Comparison of ENCODE assay signal across 1 cellular context in the genomic region with DNA sequence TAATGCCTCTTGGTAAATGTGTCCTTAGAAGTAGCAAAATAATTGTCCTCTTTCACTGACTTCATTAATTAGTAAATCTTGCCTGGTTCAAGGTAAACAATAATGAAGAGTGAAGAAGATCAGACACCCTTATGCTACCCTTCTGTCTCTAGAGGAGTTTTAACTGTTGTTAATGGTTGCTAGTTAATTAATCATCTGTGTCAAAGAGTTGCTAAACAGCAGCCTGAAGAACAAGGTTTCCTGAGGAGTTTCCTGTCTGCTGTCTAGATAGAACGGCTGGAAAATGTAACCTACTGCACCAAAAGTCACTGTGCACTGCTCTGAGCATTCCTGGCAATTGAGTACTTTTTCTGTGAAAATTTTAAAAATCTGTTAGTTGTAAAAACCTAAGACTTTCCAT.
TF ChIP-seq lines count a peak whose summit lies in the region.

No MANE protein-coding gene starts in this region.

TF ChIP-seq in K562, 482 proteins besides CTCF, POLR2A, EP300 and RAD21 (continued from another document):
- TF ChIP-seq, protein P1, sequence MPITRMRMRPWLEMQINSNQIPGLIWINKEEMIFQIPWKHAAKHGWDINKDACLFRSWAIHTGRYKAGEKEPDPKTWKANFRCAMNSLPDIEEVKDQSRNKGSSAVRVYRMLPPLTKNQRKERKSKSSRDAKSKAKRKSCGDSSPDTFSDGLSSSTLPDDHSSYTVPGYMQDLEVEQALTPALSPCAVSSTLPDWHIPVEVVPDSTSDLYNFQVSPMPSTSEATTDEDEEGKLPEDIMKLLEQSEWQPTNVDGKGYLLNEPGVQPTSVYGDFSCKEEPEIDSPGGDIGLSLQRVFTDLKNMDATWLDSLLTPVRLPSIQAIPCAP (CRISPR knock-in tag; IDR thresholded peaks at IDR 0.05; ENCODE audit: borderline replicate concordance): no peak
- TF ChIP-seq GATAD2B (IDR thresholded peaks at IDR 0.05; ENCODE audit: borderline replicate concordance): 0 out of 2 replicates have a peak, but pooled peaks have one; percentile 11
- no peak for TF ChIP-seq ZNF277 (CRISPR knock-in tag; IDR thresholded peaks at IDR 0.05; ENCODE audit: borderline replicate concordance)
- TF ChIP-seq, protein P2, sequence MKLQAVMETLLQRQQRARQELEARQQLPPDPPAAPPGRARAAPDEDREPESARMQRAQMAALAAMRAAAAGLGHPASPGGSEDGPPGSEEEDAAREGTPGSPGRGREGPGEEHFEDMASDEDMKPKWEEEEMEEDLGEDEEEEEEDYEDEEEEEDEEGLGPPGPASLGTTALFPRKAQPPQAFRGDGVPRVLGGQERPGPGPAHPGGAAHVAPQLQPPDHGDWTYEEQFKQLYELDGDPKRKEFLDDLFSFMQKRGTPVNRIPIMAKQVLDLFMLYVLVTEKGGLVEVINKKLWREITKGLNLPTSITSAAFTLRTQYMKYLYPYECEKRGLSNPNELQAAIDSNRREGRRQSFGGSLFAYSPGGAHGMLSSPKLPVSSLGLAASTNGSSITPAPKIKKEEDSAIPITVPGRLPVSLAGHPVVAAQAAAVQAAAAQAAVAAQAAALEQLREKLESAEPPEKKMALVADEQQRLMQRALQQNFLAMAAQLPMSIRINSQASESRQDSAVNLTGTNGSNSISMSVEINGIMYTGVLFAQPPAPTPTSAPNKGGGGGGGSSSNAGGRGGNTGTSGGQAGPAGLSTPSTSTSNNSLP (IDR thresholded peaks at IDR 0.05; ENCODE audit: borderline replicate concordance, low read depth, low read length): no peak
- no peak for TF ChIP-seq HEY1 (CRISPR knock-in tag; IDR thresholded peaks at IDR 0.05; ENCODE audit: borderline replicate concordance)
- no peak for TF ChIP-seq KLF1 (tag; IDR thresholded peaks at IDR 0.05)
- peak; percentile 39; the same call in 1 of the 2 replicates for TF ChIP-seq ETV1 (tag; conservative IDR thresholded peaks at IDR 0.05; ENCODE audit: low read depth)
- TF ChIP-seq, protein P3, sequence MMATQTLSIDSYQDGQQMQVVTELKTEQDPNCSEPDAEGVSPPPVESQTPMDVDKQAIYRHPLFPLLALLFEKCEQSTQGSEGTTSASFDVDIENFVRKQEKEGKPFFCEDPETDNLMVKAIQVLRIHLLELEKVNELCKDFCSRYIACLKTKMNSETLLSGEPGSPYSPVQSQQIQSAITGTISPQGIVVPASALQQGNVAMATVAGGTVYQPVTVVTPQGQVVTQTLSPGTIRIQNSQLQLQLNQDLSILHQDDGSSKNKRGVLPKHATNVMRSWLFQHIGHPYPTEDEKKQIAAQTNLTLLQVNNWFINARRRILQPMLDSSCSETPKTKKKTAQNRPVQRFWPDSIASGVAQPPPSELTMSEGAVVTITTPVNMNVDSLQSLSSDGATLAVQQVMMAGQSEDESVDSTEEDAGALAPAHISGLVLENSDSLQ (IDR thresholded peaks at IDR 0.05): peak; percentile 55
- no peak for TF ChIP-seq ZNF699 (CRISPR knock-in tag; IDR thresholded peaks at IDR 0.05; ENCODE audit: insufficient replicate concordance)
- no peak for TF ChIP-seq PBX2 (CRISPR knock-in tag; IDR thresholded peaks at IDR 0.05; ENCODE audit: low read depth)
- peak; percentile 71 for TF ChIP-seq PBX2 (tag; conservative IDR thresholded peaks at IDR 0.05; ENCODE audit: low read depth)
- peak; percentile 84 for TF ChIP-seq MEIS2 (IDR thresholded peaks at IDR 0.05; ENCODE audit: partially characterized antibody)
- no peak for TF ChIP-seq NFE2 (IDR thresholded peaks at IDR 0.05; ENCODE audit: low read depth)
- TF ChIP-seq IRF2 (CRISPR knock-in tag; IDR thresholded peaks at IDR 0.05): no peak
- TF ChIP-seq NELFE (IDR thresholded peaks at IDR 0.05; ENCODE audit: insufficient read depth, insufficient read length): no peak
